Comparison of ENCODE assay signal across 8 cellular contexts in genomic region chr9:27572036-27572435, GRCh38. TPM values are rescaled to one million over a fixed set of nuclear protein-coding genes. Genes with fewer than 3 reads are reported as not detected.
A peak's percentile ranks its signal among the peaks of the same experiment; 100 is the strongest.
DNase-seq lines count a peak whose midpoint lies in the region; ATAC-seq and TF ChIP-seq lines count a peak whose summit lies in the region.
"Had no signal": no experiment of that assay in that cellular context is flagged by ENCODE, and none has a peak within 500 bp of the region (broad histone marks: within the 10 kb centered on the region; RNA-seq: fewer than 3 reads in every experiment).

No MANE protein-coding gene starts in this region.

- peaks cover 2% of the 10 kb centered on the region for H3K36me3 Mint-ChIP-seq in activated naive CD8-positive, alpha-beta T cell treated with anti-CD3 and anti-CD28 coated beads for 36 hours
- peaks cover 0 to 3% of the 10 kb centered on the region in 2 donors for H3K36me3 Mint-ChIP-seq in stimulated activated naive B cell treated with anti-CD40 and anti-IgM and Interleukin-4, amounts not matched to agents 10 μg/mL and 1 μg/mL and 100 μg/mL, for 72 hours

- H3K4me1 Mint-ChIP-seq in activated naive CD8-positive, alpha-beta T cell treated with anti-CD3 and anti-CD28 coated beads for 36 hours: peaks cover 23% of the 10 kb centered on the region
- H3K4me1 Mint-ChIP-seq in stimulated activated naive B cell treated with anti-CD40 and anti-IgM and Interleukin-4, amounts not matched to agents 10 μg/mL and 1 μg/mL and 100 μg/mL, for 72 hours: peaks cover 8 to 21% of the 10 kb centered on the region in 2 donors

- no peak for TF ChIP-seq CTCF in LNCaP clone FGC (IDR thresholded peaks at IDR 0.05; ENCODE audit: control insufficient read depth, extremely low read depth, insufficient read depth)

- H3K27ac Mint-ChIP-seq in activated naive CD8-positive, alpha-beta T cell treated with anti-CD3 and anti-CD28 coated beads for 36 hours: peak overlapping the region; percentile 98
- peak overlapping the region; percentile 97 for H3K27ac Mint-ChIP-seq in stimulated activated naive B cell treated with anti-CD40 and anti-IgM and Interleukin-4, amounts not matched to agents 10 μg/mL and 1 μg/mL and 100 μg/mL, for 72 hours

- no peak for ATAC-seq in stimulated activated naive B cell treated with anti-CD40 and anti-IgM and Interleukin-4, amounts not matched to agents 10 μg/mL and 1 μg/mL and 100 μg/mL, for 72 hours (replicated peaks)
- no peak for ATAC-seq in HG02623 (IDR thresholded peaks at IDR 0.05; ENCODE audit: unreplicated experiment)

- DNase-seq in LNCaP clone FGC (ENCODE audit: low read depth): peak; percentile 58
- no peak for DNase-seq in activated naive CD8-positive, alpha-beta T cell treated with anti-CD3 and anti-CD28 coated beads for 36 hours
- DNase-seq in kidney tubule cell (ENCODE audit: low spot score): peak; percentile 9
- DNase-seq in stimulated activated naive B cell treated with anti-CD40 and anti-IgM and Interleukin-4, amounts not matched to agents 10 μg/mL and 1 μg/mL and 100 μg/mL, for 72 hours: no peak
- no peak for DNase-seq in posterior vena cava (ENCODE audit: low spot score)
- no peak for DNase-seq in activated CD4-positive, CD25-positive, alpha-beta regulatory T cell (lab: John Stamatoyannopoulos, UW)
- DNase-seq: cortex of kidney had no signal

- no peaks in the 10 kb centered on the region for H3K9me3 Mint-ChIP-seq in activated naive CD8-positive, alpha-beta T cell treated with anti-CD3 and anti-CD28 coated beads for 36 hours
- no peaks in the 10 kb centered on the region for H3K9me3 Mint-ChIP-seq in stimulated activated naive B cell treated with anti-CD40 and anti-IgM and Interleukin-4, amounts not matched to agents 10 μg/mL and 1 μg/mL and 100 μg/mL, for 72 hours

- peak overlapping the region; percentile 85 for H3K4me3 Mint-ChIP-seq in activated naive CD8-positive, alpha-beta T cell treated with anti-CD3 and anti-CD28 coated beads for 36 hours
- H3K4me3 Mint-ChIP-seq in stimulated activated naive B cell treated with anti-CD40 and anti-IgM and Interleukin-4, amounts not matched to agents 10 μg/mL and 1 μg/mL and 100 μg/mL, for 72 hours: peak overlapping the region; percentile 98 to 99

- intact Hi-C loops in posterior vena cava (cut with DNase I): no loop called here

- no peaks in the 10 kb centered on the region for H3K27me3 Mint-ChIP-seq in activated naive CD8-positive, alpha-beta T cell treated with anti-CD3 and anti-CD28 coated beads for 36 hours
- H3K27me3 Mint-ChIP-seq in stimulated activated naive B cell treated with anti-CD40 and anti-IgM and Interleukin-4, amounts not matched to agents 10 μg/mL and 1 μg/mL and 100 μg/mL, for 72 hours: no peaks in the 10 kb centered on the region

- H3K4me3 ChIP-seq in LNCaP clone FGC (ENCODE audit: low read depth, low read length): peak overlapping the region; percentile 78

RNA-seq across cellular contexts. Expression of gene C9orf72, which starts 1.2 kb away (rescaled TPM):
- total RNA-seq in activated naive CD8-positive, alpha-beta T cell treated with anti-CD3 and anti-CD28 coated beads for 36 hours: 1 to 10 TPM; 7.7 to 9.4 TPM
- total RNA-seq in posterior vena cava: 10 to 100 TPM; 16.6 to 19.1 TPM

RNA-seq across cellular contexts. Expression of gene MOB3B, which starts 42.4 kb away (rescaled TPM):
- total RNA-seq in activated naive CD8-positive, alpha-beta T cell treated with anti-CD3 and anti-CD28 coated beads for 36 hours: 1 to 10 TPM; 1.3 TPM
- total RNA-seq in posterior vena cava: 1 to 10 TPM; 3.2 to 4.0 TPM

RNA-seq across cellular contexts. Expression of gene IFNK, which starts 47.9 kb away (rescaled TPM):
- total RNA-seq in activated naive CD8-positive, alpha-beta T cell treated with anti-CD3 and anti-CD28 coated beads for 36 hours: not detected
- total RNA-seq in posterior vena cava: not detected

Comparison
In these comparisons a context has a peak if more than half of its experiments do, and no peak if none do; other contexts are left out.
1. DNase-seq: peak in LNCaP clone FGC (single experiment) and kidney tubule cell (single experiment); none in activated naive CD8-positive, alpha-beta T cell treated with anti-CD3 and anti-CD28 coated beads for 36 hours (single experiment), stimulated activated naive B cell treated with anti-CD40 and anti-IgM and Interleukin-4, amounts not matched to agents 10 μg/mL and 1 μg/mL and 100 μg/mL, for 72 hours (single experiment), posterior vena cava (single experiment) and activated CD4-positive, CD25-positive, alpha-beta regulatory T cell (0 of 4).